Comparison of ENCODE assay signal across 8 cellular contexts in the genomic region with DNA sequence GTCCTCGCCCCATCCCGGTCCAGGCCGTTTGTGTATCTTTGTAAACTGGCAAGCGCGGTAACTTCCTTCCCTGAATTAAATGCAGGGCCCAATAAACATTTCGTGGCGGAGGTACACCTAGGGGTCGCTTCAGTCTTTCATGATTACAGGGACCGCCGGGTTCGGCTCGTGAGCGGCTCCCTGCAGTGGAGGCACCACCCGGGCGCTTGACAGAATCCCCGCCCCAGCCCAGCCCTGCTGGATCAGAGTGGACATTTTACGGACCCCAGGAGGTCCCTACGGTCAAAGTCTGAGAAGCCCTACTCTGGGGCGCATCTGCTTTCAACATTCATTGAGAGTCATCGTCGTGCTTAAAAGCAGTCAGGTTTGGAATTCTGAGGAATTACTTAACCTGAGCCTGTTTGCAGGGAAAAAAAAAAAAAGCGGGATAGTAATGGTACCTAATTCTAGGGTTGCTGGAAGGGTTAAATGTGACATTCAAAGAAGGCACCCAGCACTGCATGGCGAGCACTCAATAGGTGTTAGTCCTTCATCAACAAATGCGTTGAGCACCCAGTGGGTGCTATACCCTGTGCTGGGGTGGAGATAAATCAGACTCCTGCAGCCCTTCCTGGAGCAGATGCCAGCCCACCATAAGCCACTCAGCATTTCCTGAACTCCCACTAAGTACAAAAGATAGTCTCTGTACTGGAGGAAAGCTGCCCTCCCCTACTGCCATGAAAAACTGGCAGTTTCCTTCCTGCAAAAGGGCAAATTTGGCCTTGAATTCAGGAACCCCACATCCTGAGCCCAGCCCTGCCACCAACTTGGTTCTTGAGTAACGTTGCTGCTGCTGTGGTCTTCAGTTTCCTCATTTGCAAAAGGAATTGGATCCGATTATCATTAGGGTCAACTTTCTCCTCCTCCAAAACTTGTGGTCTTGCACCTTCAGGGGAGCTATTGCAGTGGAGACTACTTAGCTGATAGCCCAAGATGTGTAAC. TPM values are rescaled to one million over a fixed set of nuclear protein-coding genes. Genes with fewer than 3 reads are reported as not detected.
DNase-seq lines count a peak whose midpoint lies in the region; ATAC-seq and TF ChIP-seq lines count a peak whose summit lies in the region.

No MANE protein-coding gene starts in this region.

- H3K27me3 ChIP-seq in left ventricle myocardium inferior (ENCODE audit: low read depth) = no peaks in the 10 kb centered on the region

- peak overlapping the region; percentile 95 for H3K4me3 ChIP-seq in left ventricle myocardium inferior

- H3K27ac Mint-ChIP-seq in activated CD4-positive, alpha-beta memory T cell treated with anti-CD3 and anti-CD28 coated beads, Interleukin-2, amount 10 ng/mL, durations not matched to agents 7 days and 5 days = no peak overlapping the region

- peaks cover 51% of the 10 kb centered on the region for H3K4me1 ChIP-seq in left ventricle myocardium inferior

- peaks cover 45% of the 10 kb centered on the region for H3K27me3 Mint-ChIP-seq in activated CD4-positive, alpha-beta memory T cell treated with anti-CD3 and anti-CD28 coated beads, Interleukin-2, amount 10 ng/mL, durations not matched to agents 7 days and 5 days

- H3K36me3 Mint-ChIP-seq in activated CD4-positive, alpha-beta memory T cell treated with anti-CD3 and anti-CD28 coated beads, Interleukin-2, amount 10 ng/mL, durations not matched to agents 7 days and 5 days (ENCODE audit: low read depth) = no peaks in the 10 kb centered on the region

- H3K4me1 Mint-ChIP-seq in activated CD4-positive, alpha-beta memory T cell treated with anti-CD3 and anti-CD28 coated beads, Interleukin-2, amount 10 ng/mL, durations not matched to agents 7 days and 5 days = peaks cover 7% of the 10 kb centered on the region

- H3K9me3 ChIP-seq in left ventricle myocardium inferior (replicated peaks) = no peaks in the 10 kb centered on the region

- H3K4me3 Mint-ChIP-seq in activated CD4-positive, alpha-beta memory T cell treated with anti-CD3 and anti-CD28 coated beads, Interleukin-2, amount 10 ng/mL, durations not matched to agents 7 days and 5 days = peak overlapping the region; percentile 62

- peak overlapping the region; percentile 100 for H3K27ac ChIP-seq in left ventricle myocardium inferior (replicated peaks)

- POLR2A ChIA-PET in activated CD4-positive, alpha-beta memory T cell treated with anti-CD3 and anti-CD28 coated beads, Interleukin-2, amount 10 ng/mL, durations not matched to agents 7 days and 5 days (lab: Charles Lee) = no interaction called here

- peaks cover 16% of the 10 kb centered on the region for H3K36me3 ChIP-seq in left ventricle myocardium inferior

- CTCF ChIA-PET in activated CD4-positive, alpha-beta memory T cell treated with anti-CD3 and anti-CD28 coated beads, Interleukin-2, amount 10 ng/mL, durations not matched to agents 7 days and 5 days (lab: Charles Lee) = interaction anchor here (0.8 to 1.9 kb wide), 2 partner anchors 13 kb away, joined by 4 to 22 read pairs; no protein-coding TSS in a partner anchor

- intact Hi-C loops in left ventricle myocardium inferior (cut with micrococcal nuclease) (loop anchor here (10.0 kb wide), 1 partner anchor 65 kb away; a partner anchor contains a TSS), sciatic nerve (cut with DNase I) (no loop called here)

- no peaks in the 10 kb centered on the region for H3K9me3 Mint-ChIP-seq in activated CD4-positive, alpha-beta memory T cell treated with anti-CD3 and anti-CD28 coated beads, Interleukin-2, amount 10 ng/mL, durations not matched to agents 7 days and 5 days

- peak; percentile 6 for ATAC-seq in sciatic nerve

- TF ChIP-seq CTCF in left ventricle myocardium inferior (IDR thresholded peaks at IDR 0.05; ENCODE audit: borderline replicate concordance) = peak; percentile 28

- DNase-seq in NCI-H2081 (lab: John Stamatoyannopoulos, UW) = peak; percentile 51 to 61
- no peak for DNase-seq in NCI-H2081 treated with DMSO at 0.1 percent for 48 hours (lab: John Stamatoyannopoulos, UW)
- DNase-seq in Kasumi-1 (lab: John Stamatoyannopoulos, UW) = peak; percentile 81 to 84
- DNase-seq in activated CD4-positive, alpha-beta memory T cell treated with anti-CD3 and anti-CD28 coated beads, Interleukin-2, amount 10 ng/mL, durations not matched to agents 7 days and 5 days = no peak
- DNase-seq in left ventricle myocardium inferior = no peak
- DNase-seq in sciatic nerve (ENCODE audit: low spot score) = no peak
- no peak for DNase-seq in A172 (ENCODE audit: low spot score)
- no peak for DNase-seq in activated CD4-positive, alpha-beta T cell treated with anti-CD3 and anti-CD28 coated beads, Interleukin-2, amount 50 U/mL, for 4 hours

RNA-seq across cellular contexts. Expression of a gene that starts 0.7 kb away (rescaled TPM):
- total RNA-seq in activated CD4-positive, alpha-beta memory T cell treated with anti-CD3 and anti-CD28 coated beads, Interleukin-2, amount 10 ng/mL, durations not matched to agents 7 days and 5 days = 1 to 10 TPM; 8.3 to 8.6 TPM
- total RNA-seq in left ventricle myocardium inferior = 293 TPM
- 54.1 TPM for total RNA-seq in sciatic nerve
- 74.8 and 84.6 TPM in 2 replicates for total RNA-seq in A172 (2014; rRNA removed; shearing (Covaris generic))

RNA-seq across cellular contexts. Expression of a gene that starts 0.8 kb away (rescaled TPM):
- not detected for total RNA-seq in activated CD4-positive, alpha-beta memory T cell treated with anti-CD3 and anti-CD28 coated beads, Interleukin-2, amount 10 ng/mL, durations not matched to agents 7 days and 5 days
- total RNA-seq in left ventricle myocardium inferior = 0.05 TPM
- not detected for total RNA-seq in sciatic nerve
- 0.24 TPM in 1 of 2 replicates, not detected in the other for total RNA-seq in A172 (2014; rRNA removed; shearing (Covaris generic))

RNA-seq across cellular contexts. Expression of a gene that starts 20.8 kb away (rescaled TPM):
- not detected for total RNA-seq in activated CD4-positive, alpha-beta memory T cell treated with anti-CD3 and anti-CD28 coated beads, Interleukin-2, amount 10 ng/mL, durations not matched to agents 7 days and 5 days
- total RNA-seq in left ventricle myocardium inferior (0.14 TPM), sciatic nerve (not detected)
- total RNA-seq in A172 (2014; rRNA removed; shearing (Covaris generic)) = 0.07 and 0.24 TPM in 2 replicates

RNA-seq across cellular contexts. Expression of a gene that starts 53.5 kb away (rescaled TPM):
- not detected for total RNA-seq in activated CD4-positive, alpha-beta memory T cell treated with anti-CD3 and anti-CD28 coated beads, Interleukin-2, amount 10 ng/mL, durations not matched to agents 7 days and 5 days
- 35.2 TPM for total RNA-seq in left ventricle myocardium inferior
- total RNA-seq in sciatic nerve = 13.8 TPM
- 11.6 and 19.1 TPM in 2 replicates for total RNA-seq in A172 (2014; rRNA removed; shearing (Covaris generic))

Comparison
In these comparisons a context has a peak if more than half of its experiments do, and no peak if none do; other contexts are left out.
1. DNase-seq: peak in NCI-H2081 (2 of 2) and Kasumi-1 (2 of 2); none in NCI-H2081 treated with DMSO at 0.1 percent for 48 hours (single experiment), activated CD4-positive, alpha-beta memory T cell treated with anti-CD3 and anti-CD28 coated beads, Interleukin-2, amount 10 ng/mL, durations not matched to agents 7 days and 5 days (single experiment), left ventricle myocardium inferior (single experiment), sciatic nerve (single experiment), A172 (single experiment) and activated CD4-positive, alpha-beta T cell treated with anti-CD3 and anti-CD28 coated beads, Interleukin-2, amount 50 U/mL, for 4 hours (0 of 2).